In genomic region chr2:240070907-240071306, GRCh38 we compare ENCODE assay signal across 35 cellular contexts. TPM values are rescaled to one million over a fixed set of nuclear protein-coding genes. Genes with fewer than 3 reads are reported as not detected.
"Had no signal": no experiment of that assay in that cellular context is flagged by ENCODE, and none has a peak within 500 bp of the region (broad histone marks: within the 10 kb centered on the region; RNA-seq: fewer than 3 reads in every experiment).

No MANE protein-coding gene starts in this region.

- H3K27me3 ChIP-seq: neural progenitor cell, ovary, testis, upper lobe of right lung, uterus had no signal

- H2AFZ ChIP-seq: neural progenitor cell, parathyroid adenoma had no signal

- H3K27ac ChIP-seq: neural progenitor cell, ovary, parathyroid adenoma, psoas muscle, skin epidermis, spleen, suprapubic skin, testis, tibial artery, transverse colon, upper lobe of right lung, uterus had no signal

- ATAC-seq: naive thymus-derived CD4-positive, alpha-beta T cell; natural killer cell; psoas muscle; right cardiac atrium; sciatic nerve; stimulated activated memory B cell treated with anti-CD40 and anti-IgM and Interleukin-4, amounts not matched to agents 10 μg/mL and 1 μg/mL and 100 μg/mL, for 72 hours; stimulated activated naive CD8-positive, alpha-beta T cell treated with anti-CD3 and anti-CD28 coated beads, Interleukin-15, amount 100 ng/mL, for 72 hours; stimulated activated naive CD8-positive, alpha-beta T cell treated with anti-CD3 and anti-CD28 coated beads, Interleukin-15, Interleukin-2, amounts not matched to agents 100 U/mL and 50 U/mL, for 24 hours; upper lobe of right lung had no signal

- H3K9ac ChIP-seq: neural progenitor cell, parathyroid adenoma had no signal

- H3K9me3 ChIP-seq: ovary, psoas muscle, suprapubic skin, testis, transverse colon, upper lobe of right lung, uterus had no signal

- H3K36me3 ChIP-seq: neural progenitor cell, ovary, spleen, suprapubic skin, tibial artery, transverse colon, upper lobe of right lung, uterus had no signal

- H3K4me2 ChIP-seq: neural progenitor cell, smooth muscle cell had no signal

- H3K4me3 ChIP-seq: neural progenitor cell, ovary, psoas muscle, skin epidermis, smooth muscle cell, spleen, suprapubic skin, testis, tibial artery, transverse colon, upper lobe of right lung, uterus had no signal

- H3K4me1 ChIP-seq: neural progenitor cell, parathyroid adenoma, psoas muscle, spleen, suprapubic skin, testis, tibial artery, transverse colon, upper lobe of right lung, uterus had no signal

- DNase-seq: naive thymus-derived CD4-positive, alpha-beta T cell; natural killer cell; occipital lobe; ovary; posterior cingulate gyrus; psoas muscle; right cardiac atrium; spleen; stimulated activated CD4-positive, alpha-beta T cell treated with anti-CD3 and anti-CD28 coated beads, Interleukin-12 subunit alpha, Interleukin-12 subunit beta, amount 100 ng/mL, for 4 hours; stimulated activated CD4-positive, alpha-beta T cell treated with anti-CD3 and anti-CD28 coated beads, Interleukin-1b, Interleukin-23, amount 100 ng/mL, for 48 hours; stimulated activated CD4-positive, alpha-beta T cell treated with anti-CD3 and anti-CD28 coated beads, Interleukin-4, amount 100 ng/mL, for 1 hour; stimulated activated CD4-positive, alpha-beta T cell treated with anti-CD3 and anti-CD28 coated beads, Interleukin-4, amount 100 ng/mL, for 4 hours; stimulated activated CD8-positive, alpha-beta memory T cell treated with anti-CD3 and anti-CD28 coated beads, Interleukin-4, amount 100 ng/mL, for 48 hours; stimulated activated naive CD4-positive, alpha-beta T cell; stimulated activated naive CD8-positive, alpha-beta T cell treated with anti-CD3 and anti-CD28 coated beads, Interleukin-15, amount 100 ng/mL, for 72 hours; stimulated activated naive CD8-positive, alpha-beta T cell treated with anti-CD3 and anti-CD28 coated beads, Interleukin-15, Interleukin-2, amounts not matched to agents 100 U/mL and 50 U/mL, for 24 hours; substantia nigra; testis; tibial artery; transverse colon; upper lobe of right lung; uterus had no signal

RNA-seq across cellular contexts. Expression of gene OR6B3, which starts 17.6 kb away (rescaled TPM):
- total RNA-seq: naive thymus-derived CD4-positive, alpha-beta T cell; natural killer cell; occipital lobe; osteoblast; ovary; progenitor cell of endocrine pancreas; psoas muscle; renal cortical epithelial cell; right cardiac atrium; smooth muscle cell; spleen; suprapubic skin; transverse colon; upper lobe of right lung; urinary bladder; uterus had no signal
- polyA plus RNA-seq: naive thymus-derived CD4-positive, alpha-beta T cell; neural cell; ovary; psoas muscle; right cardiac atrium; smooth muscle cell; spleen; thymus; urinary bladder had no signal

RNA-seq across cellular contexts. Expression of gene OR6B2, which starts 40.7 kb away (rescaled TPM):
- total RNA-seq: naive thymus-derived CD4-positive, alpha-beta T cell; natural killer cell; occipital lobe; osteoblast; ovary; progenitor cell of endocrine pancreas; psoas muscle; renal cortical epithelial cell; right cardiac atrium; smooth muscle cell; spleen; suprapubic skin; testis; transverse colon; upper lobe of right lung; urinary bladder; uterus had no signal
- polyA plus RNA-seq: naive thymus-derived CD4-positive, alpha-beta T cell; neural cell; ovary; psoas muscle; right cardiac atrium; smooth muscle cell; spleen; thymus; urinary bladder had no signal
